1 cellular context compared by ENCODE assay signal in the genomic region with DNA sequence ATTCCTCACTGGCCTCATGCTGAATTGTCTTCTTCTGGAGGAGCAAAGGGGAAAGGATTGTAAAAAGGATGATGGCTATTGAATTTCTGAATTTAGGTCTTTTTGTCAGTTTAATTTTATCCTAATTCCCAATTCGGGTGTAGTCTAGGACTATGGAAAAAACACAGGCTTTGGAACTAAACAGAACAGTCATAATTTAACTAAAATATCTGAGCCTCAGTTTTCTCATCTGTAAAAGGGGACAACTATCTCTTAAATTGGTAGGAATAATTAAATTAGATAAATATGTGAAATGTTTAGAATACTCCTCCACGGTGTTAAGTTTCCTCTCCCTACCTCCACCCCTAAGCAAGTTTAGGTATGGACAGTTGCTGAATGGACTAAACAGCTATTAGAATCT.
TF ChIP-seq lines count a peak whose summit lies in the region.

No MANE protein-coding gene starts in this region.

TF ChIP-seq in HepG2, 621 proteins besides CTCF, POLR2A, EP300 and RAD21:
- TF ChIP-seq ZNF629 (CRISPR knock-in tag; conservative IDR thresholded peaks at IDR 0.05): peak; percentile 70
- no peak for TF ChIP-seq HNRNPL (IDR thresholded peaks at IDR 0.05; ENCODE audit: low read depth, low read length)
